ENCODE assay signal across 8 cellular contexts in genomic region chr11:7578276-7578955, GRCh38.
DNase-seq lines count a peak whose midpoint lies in the region; ATAC-seq and TF ChIP-seq lines count a peak whose summit lies in the region.

No MANE protein-coding gene starts in this region.

- in situ Hi-C loops in gastrocnemius medialis (cut with MboI; ENCODE audit: low sequenced_read_pairs in 4 of 4): loop anchor here in 1 of 4 donors (10.0 kb wide), 1 partner anchor 76 kb away; no protein-coding TSS in a partner anchor

- DNase-seq in Caco-2: no peak
- DNase-seq in SJCRH30: no peak
- peak; percentile 20 for DNase-seq in fibroblast of mammary gland (ENCODE audit: low read depth)
- no peak for DNase-seq in gastrocnemius medialis
- no peak for DNase-seq in D341Med (ENCODE audit: low spot score)
- DNase-seq in NCI-H2081 (lab: John Stamatoyannopoulos, UW): no peak
- DNase-seq in foreskin keratinocyte: no peak
- no peak for DNase-seq in erythroblast (lab: John Stamatoyannopoulos, UW)

- H3K36me3 ChIP-seq in Caco-2 (ENCODE audit: control insufficient read depth, insufficient read depth, low read length) (peaks cover 5% of the 10 kb centered on the region), SJCRH30 (no peaks in the 10 kb centered on the region), gastrocnemius medialis (no peaks in the 10 kb centered on the region)

- peaks cover 13% of the 10 kb centered on the region for H3K36me3 Mint-ChIP-seq in Caco-2 (ENCODE audit: insufficient read depth, unreplicated experiment)

- H3K9me3 Mint-ChIP-seq in Caco-2 (ENCODE audit: unreplicated experiment): no peaks in the 10 kb centered on the region

- H3K4me1 Mint-ChIP-seq in Caco-2 (ENCODE audit: low read depth, unreplicated experiment): peaks cover 63% of the 10 kb centered on the region

- no peaks in the 10 kb centered on the region for H3K27me3 Mint-ChIP-seq in Caco-2 (ENCODE audit: insufficient read depth, unreplicated experiment)

- TF ChIP-seq POLR2A in gastrocnemius medialis (IDR thresholded peaks at IDR 0.05) (no peak), erythroblast (IDR thresholded peaks at IDR 0.05; ENCODE audit: low read length) (no peak)

- POLR2A ChIA-PET in Caco-2 (lab: Charles Lee): interaction anchor here (1.0 kb wide), 1 partner anchor 27 kb away, joined by 3 read pairs; no protein-coding TSS in a partner anchor

- TF ChIP-seq CTCF in Caco-2 (IDR thresholded peaks at IDR 0.05; ENCODE audit: insufficient read depth in 1 of 2, low read depth in 1 of 2, low read length in 1 of 2, severe bottlenecking in 1 of 2, unreplicated experiment in 1 of 2) (no peak), fibroblast of mammary gland (conservative IDR thresholded peaks at IDR 0.05; ENCODE audit: control insufficient read depth, insufficient read depth, low read depth, low read length) (no peak), gastrocnemius medialis (IDR thresholded peaks at IDR 0.05 in 4 of 5, conservative IDR thresholded peaks at IDR 0.05 in 1 of 5) (no peak), foreskin keratinocyte (conservative IDR thresholded peaks at IDR 0.05) (no peak)

- H3K27ac Mint-ChIP-seq in Caco-2 (ENCODE audit: unreplicated experiment): peak overlapping the region; percentile 90

- H3K4me3 ChIP-seq in Caco-2 (ENCODE audit: low read depth, low read length): no peak overlapping the region
- peak overlapping the region; percentile 47 for H3K4me3 ChIP-seq in SJCRH30
- peak overlapping the region; percentile 42 for H3K4me3 ChIP-seq in fibroblast of mammary gland (ENCODE audit: control insufficient read depth, low read depth, low read length)
- peak overlapping the region; percentile 44 to 56 (median 50) for H3K4me3 ChIP-seq in gastrocnemius medialis

- H3K27ac ChIP-seq in SJCRH30 (peak overlapping the region; percentile 74; the same call in 1 of the 2 replicates), gastrocnemius medialis (peak overlapping the region; percentile 89 to 96 (median 94)), foreskin keratinocyte (no peak overlapping the region)

- intact Hi-C loops in Caco-2 (cut with micrococcal nuclease; ENCODE audit: unreplicated experiment): no loop called here
- intact Hi-C loops in gastrocnemius medialis (cut with DNase I; ENCODE audit: low total_unique reads): loop anchor here (10.0 kb wide), 1 partner anchor 964 kb away; the partner anchor contains the start of genes TAF10 and TPP1

- ATAC-seq in gastrocnemius medialis (no peak), foreskin keratinocyte (no peak)

- H3K4me1 ChIP-seq in Caco-2 (peaks cover 48% of the 10 kb centered on the region), SJCRH30 (peaks cover 18% of the 10 kb centered on the region), gastrocnemius medialis (peaks cover 91 to 96% of the 10 kb centered on the region in 2 donors), foreskin keratinocyte (peaks cover 23% of the 10 kb centered on the region)

- no TSS peak for BruUV-seq in Caco-2 (replicated peaks; lab: Mats Ljungman, UMichigan)

- no peak overlapping the region for H3K4me3 Mint-ChIP-seq in Caco-2 (ENCODE audit: unreplicated experiment)

- H3K27me3 ChIP-seq in Caco-2 (replicated peaks; ENCODE audit: control insufficient read depth, insufficient read depth, low read length) (no peaks in the 10 kb centered on the region), SJCRH30 (no peaks in the 10 kb centered on the region), gastrocnemius medialis (no peaks in the 10 kb centered on the region), foreskin keratinocyte (no peaks in the 10 kb centered on the region)

- CTCF ChIA-PET in Caco-2 (lab: Charles Lee): no interaction called here

- H3K9me3 ChIP-seq in Caco-2 (no peaks in the 10 kb centered on the region), SJCRH30 (replicated peaks) (no peaks in the 10 kb centered on the region), gastrocnemius medialis (no peaks in the 10 kb centered on the region)
